ENCODE assay signal across 1 cellular context in genomic region chr11:72078477-72078876, GRCh38.
TF ChIP-seq lines count a peak whose summit lies in the region.

No MANE protein-coding gene starts in this region.

TF ChIP-seq in GM12878, 131 proteins besides CTCF, POLR2A, EP300 and RAD21:
- TF ChIP-seq MLLT1 (IDR thresholded peaks at IDR 0.05) (0 out of 2 replicates have a peak, but pooled peaks have one; percentile 19), MXI1 (IDR thresholded peaks at IDR 0.05; ENCODE audit: low read depth, low read length) (no peak), PAX8 (IDR thresholded peaks at IDR 0.05) (no peak), RELA (IDR thresholded peaks at IDR 0.05; ENCODE audit: borderline replicate concordance, partially characterized antibody) (no peak), RCOR1 (conservative IDR thresholded peaks at IDR 0.05; ENCODE audit: low read depth, low read length) (no peak)
